1 cellular context compared by ENCODE assay signal in genomic region chr7:104206841-104207240, GRCh38.
TF ChIP-seq lines count a peak whose summit lies in the region.

No MANE protein-coding gene starts in this region.

TF ChIP-seq in GM12878, 131 proteins besides CTCF, POLR2A, EP300 and RAD21 (continued from another document):
- TF ChIP-seq, protein P1, sequence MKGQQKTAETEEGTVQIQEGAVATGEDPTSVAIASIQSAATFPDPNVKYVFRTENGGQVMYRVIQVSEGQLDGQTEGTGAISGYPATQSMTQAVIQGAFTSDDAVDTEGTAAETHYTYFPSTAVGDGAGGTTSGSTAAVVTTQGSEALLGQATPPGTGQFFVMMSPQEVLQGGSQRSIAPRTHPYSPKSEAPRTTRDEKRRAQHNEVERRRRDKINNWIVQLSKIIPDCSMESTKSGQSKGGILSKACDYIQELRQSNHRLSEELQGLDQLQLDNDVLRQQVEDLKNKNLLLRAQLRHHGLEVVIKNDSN (IDR thresholded peaks at IDR 0.05; ENCODE audit: borderline replicate concordance, extremely low read length, insufficient read depth, low read depth, low read length): no peak
- no peak for TF ChIP-seq MEF2A (IDR thresholded peaks at IDR 0.05; ENCODE audit: insufficient read depth, low read depth, low read length)
- no peak for TF ChIP-seq PRDM15 (CRISPR knock-in tag; IDR thresholded peaks at IDR 0.05)
